In genomic region chr17:82551779-82552457, GRCh38 we compare ENCODE assay signal across 2 cellular contexts.
TF ChIP-seq lines count a peak whose summit lies in the region.

No MANE protein-coding gene starts in this region.

TF ChIP-seq in HEK293, 187 proteins besides CTCF, POLR2A, EP300 and RAD21 (continued from another document and continues in another):
- TF ChIP-seq ZNF292 (tag by site-specific recombination; IDR thresholded peaks at IDR 0.05; ENCODE audit: borderline replicate concordance, low read depth) (no peak), KLF9 (tag by site-specific recombination; IDR thresholded peaks at IDR 0.05; ENCODE audit: low read depth) (peak; percentile 22; the same call in 1 of the 2 replicates), EGR2 (tag by site-specific recombination; IDR thresholded peaks at IDR 0.05; ENCODE audit: low read depth) (no peak), GLI4 (tag by site-specific recombination; IDR thresholded peaks at IDR 0.05) (no peak), SCRT2 (tag by site-specific recombination; IDR thresholded peaks at IDR 0.05) (peak; percentile 97), ZNF211 (tag by site-specific recombination; IDR thresholded peaks at IDR 0.05; ENCODE audit: low read depth) (no peak), OVOL3 (tag by site-specific recombination; IDR thresholded peaks at IDR 0.05) (no peak), ZNF2 (tag by site-specific recombination; IDR thresholded peaks at IDR 0.05) (no peak), GLIS2 (tag by site-specific recombination; IDR thresholded peaks at IDR 0.05) (peak; percentile 69), ZNF146 (tag by site-specific recombination; IDR thresholded peaks at IDR 0.05) (no peak), SP3 (tag by site-specific recombination; IDR thresholded peaks at IDR 0.05) (peak; percentile 85), IKZF3 (tag by site-specific recombination; IDR thresholded peaks at IDR 0.05) (0 out of 2 replicates have a peak, but pooled peaks have one; percentile 16), ZNF24 (tag by site-specific recombination; IDR thresholded peaks at IDR 0.05) (no peak), MYNN (tag by site-specific recombination; IDR thresholded peaks at IDR 0.05; ENCODE audit: borderline replicate concordance) (no peak), ZNF654 (tag by site-specific recombination; IDR thresholded peaks at IDR 0.05; ENCODE audit: low read depth) (peak; percentile 72), ZNF555 (tag by site-specific recombination; conservative IDR thresholded peaks at IDR 0.05) (no peak), ZNF670 (tag by site-specific recombination; IDR thresholded peaks at IDR 0.05; ENCODE audit: low read depth) (no peak), ZNF549 (tag by site-specific recombination; IDR thresholded peaks at IDR 0.05) (no peak), ZSCAN23 (tag by site-specific recombination; IDR thresholded peaks at IDR 0.05) (no peak), HOXD13 (CRISPR knock-in tag; IDR thresholded peaks at IDR 0.05; ENCODE audit: borderline replicate concordance) (no peak), ZNF677 (tag by site-specific recombination; IDR thresholded peaks at IDR 0.05) (no peak), ZNF426 (tag by site-specific recombination; IDR thresholded peaks at IDR 0.05) (no peak), REST (tag by site-specific recombination; IDR thresholded peaks at IDR 0.05) (no peak), ZBTB20 (tag by site-specific recombination; IDR thresholded peaks at IDR 0.05) (no peak), TCF7L2 (IDR thresholded peaks at IDR 0.05; ENCODE audit: borderline replicate concordance, low read depth, low read length) (no peak), ZNF280D (tag by site-specific recombination; IDR thresholded peaks at IDR 0.05) (no peak)

TF ChIP-seq in GM12878, 131 proteins besides CTCF, POLR2A, EP300 and RAD21 (continued from another document):
- peak; percentile 34; the same call in 1 of the 2 replicates for TF ChIP-seq HSF1 (IDR thresholded peaks at IDR 0.05; ENCODE audit: low read depth, low read length)
- no peak for TF ChIP-seq HDAC6 (IDR thresholded peaks at IDR 0.05; ENCODE audit: unreplicated experiment)
- peak; percentile 79; the same call in 1 of the 2 replicates for TF ChIP-seq SMARCA5 (IDR thresholded peaks at IDR 0.05)
- no peak for TF ChIP-seq BACH1 (IDR thresholded peaks at IDR 0.05; ENCODE audit: borderline replicate concordance)
- no peak for TF ChIP-seq ETV6 (conservative IDR thresholded peaks at IDR 0.05 in 1 of 2, IDR thresholded peaks at IDR 0.05 in 1 of 2; ENCODE audit: borderline replicate concordance in 1 of 2, low read depth in 1 of 2)
- peak; percentile 57; the same call in 1 of the 2 replicates for TF ChIP-seq YY1 (IDR thresholded peaks at IDR 0.05; ENCODE audit: low read depth, low read length)
- 0 out of 2 replicates have a peak, but pooled peaks have one; percentile 15 for TF ChIP-seq TCF3 (IDR thresholded peaks at IDR 0.05; ENCODE audit: borderline replicate concordance, insufficient read depth, low read depth, low read length)
- no peak for TF ChIP-seq BCL11A (IDR thresholded peaks at IDR 0.05; ENCODE audit: low read depth, low read length)
- TF ChIP-seq SMC3 (IDR thresholded peaks at IDR 0.05; ENCODE audit: borderline replicate concordance, low read length), result peak; percentile 90
- TF ChIP-seq ESRRA (IDR thresholded peaks at IDR 0.05; ENCODE audit: low read length), result no peak
- TF ChIP-seq ZBTB33 (IDR thresholded peaks at IDR 0.05), result no peak
- peak; percentile 46; the same call in 1 of the 2 replicates for TF ChIP-seq PKNOX1 (IDR thresholded peaks at IDR 0.05)
- no peak for TF ChIP-seq RFX5 (IDR thresholded peaks at IDR 0.05; ENCODE audit: low read depth, low read length)
- no peak for TF ChIP-seq TAF1 (IDR thresholded peaks at IDR 0.05; ENCODE audit: borderline replicate concordance, low read depth, low read length)
- TF ChIP-seq FOXM1 (IDR thresholded peaks at IDR 0.05; ENCODE audit: low read depth, low read length), result peak; percentile 56; the same call in 1 of the 2 replicates
- TF ChIP-seq SKIL (IDR thresholded peaks at IDR 0.05; ENCODE audit: low read depth, poor library complexity, severe bottlenecking), result no peak
- TF ChIP-seq MTA2 (IDR thresholded peaks at IDR 0.05; ENCODE audit: low read depth), result no peak
- no peak for TF ChIP-seq JUNB (IDR thresholded peaks at IDR 0.05)
- TF ChIP-seq CBFB (IDR thresholded peaks at IDR 0.05; ENCODE audit: low read depth), result no peak
- TF ChIP-seq ZNF622 (IDR thresholded peaks at IDR 0.05), result no peak
- peak; percentile 65; the same call in 1 of the 3 replicates for TF ChIP-seq POU2F2 (IDR thresholded peaks at IDR 0.05; ENCODE audit: borderline replicate concordance, low read depth, low read length)
- TF ChIP-seq ZNF384 (IDR thresholded peaks at IDR 0.05; ENCODE audit: borderline replicate concordance, low read depth, low read length), result no peak
- TF ChIP-seq E2F8 (IDR thresholded peaks at IDR 0.05; ENCODE audit: low read depth, partially characterized antibody), result no peak
- no peak for TF ChIP-seq MAX (IDR thresholded peaks at IDR 0.05; ENCODE audit: low read depth, low read length)
- peak; percentile 38 to 61; a peak in 2 of 4 replicates for TF ChIP-seq BHLHE40 (IDR thresholded peaks at IDR 0.05; ENCODE audit: borderline replicate concordance in 1 of 2, low read depth in 2 of 2, low read length in 1 of 2)
- no peak for TF ChIP-seq ATF3 (IDR thresholded peaks at IDR 0.05; ENCODE audit: borderline replicate concordance, extremely low read depth, low read depth, low read length)
- no peak for TF ChIP-seq REST (IDR thresholded peaks at IDR 0.05; ENCODE audit: low read depth, low read length)
- TF ChIP-seq YBX1 (IDR thresholded peaks at IDR 0.05), result no peak
- TF ChIP-seq BCLAF1 (IDR thresholded peaks at IDR 0.05), result no peak
- TF ChIP-seq PAX5 (IDR thresholded peaks at IDR 0.05; ENCODE audit: borderline replicate concordance, low read depth, low read length), result no peak
